Comparison of ENCODE assay signal across 35 cellular contexts in genomic region chr10:85668522-85668921, GRCh38.
"Had no signal": no experiment of that assay in that cellular context is flagged by ENCODE, and none has a peak within 500 bp of the region (broad histone marks: within the 10 kb centered on the region; RNA-seq: fewer than 3 reads in every experiment).

No MANE protein-coding gene starts in this region.

- H3K4me3 Mint-ChIP-seq: activated CD4-positive, alpha-beta memory T cell treated with anti-CD3 and anti-CD28 coated beads for 36 hours; activated CD4-positive, alpha-beta T cell treated with anti-CD3 and anti-CD28 coated beads for 36 hours; activated CD4-positive, alpha-beta T cell treated with anti-CD3 and anti-CD28 coated beads, Interleukin-2, amount 10 ng/mL, durations not matched to agents 24 days and 14 days; activated CD8-positive, alpha-beta memory T cell treated with anti-CD3 and anti-CD28 coated beads, Interleukin-2, amount 10 ng/mL, durations not matched to agents 7 days and 5 days; activated CD8-positive, alpha-beta T cell treated with anti-CD3 and anti-CD28 coated beads, Interleukin-2, amount 10 ng/mL, durations not matched to agents 7 days and 5 days; activated naive CD4-positive, alpha-beta T cell treated with anti-CD3 and anti-CD28 coated beads for 36 hours; activated naive CD4-positive, alpha-beta T cell treated with anti-CD3 and anti-CD28 coated beads, Interleukin-2, amount 50 U/mL, for 24 hours; activated naive CD8-positive, alpha-beta T cell treated with anti-CD3 and anti-CD28 coated beads for 36 hours; activated naive CD8-positive, alpha-beta T cell treated with anti-CD3 and anti-CD28 coated beads, Interleukin-2, amount 50 U/mL, for 24 hours; activated T-helper 1 cell treated with anti-CD3 and anti-CD28 coated beads, Interleukin-12 subunit alpha, Interleukin-12 subunit beta, Interleukin-2, Interleukin-4 antibody, amounts not matched to agents 30 ng/mL and 10 ng/mL and 1 ng/mL, durations not matched to agents 14 hours and 24 hours and 36 hours; dendritic cell treated with granulocyte-macrophage colony-stimulating factor and Interleukin-4, amounts not matched to agents 40 ng/mL and 50 ng/mL, for 4 days; effector memory CD8-positive, alpha-beta T cell; T-helper 17 cell had no signal

- H3K4me3 ChIP-seq: adrenal gland, body of pancreas, cardiac muscle cell, coronary artery, dorsolateral prefrontal cortex, esophagus squamous epithelium, gastroesophageal sphincter had no signal

- H3K4me1 Mint-ChIP-seq: activated CD4-positive, alpha-beta T cell treated with anti-CD3 and anti-CD28 coated beads, Interleukin-2, amount 10 ng/mL, durations not matched to agents 24 days and 14 days; activated naive CD4-positive, alpha-beta T cell treated with anti-CD3 and anti-CD28 coated beads, Interleukin-2, amount 50 U/mL, for 24 hours; activated naive CD8-positive, alpha-beta T cell treated with anti-CD3 and anti-CD28 coated beads for 36 hours; activated naive CD8-positive, alpha-beta T cell treated with anti-CD3 and anti-CD28 coated beads, Interleukin-2, amount 50 U/mL, for 24 hours had no signal

- H3K27me3 Mint-ChIP-seq: activated CD4-positive, alpha-beta memory T cell treated with anti-CD3 and anti-CD28 coated beads for 36 hours; activated CD4-positive, alpha-beta T cell treated with anti-CD3 and anti-CD28 coated beads for 36 hours; activated CD4-positive, alpha-beta T cell treated with anti-CD3 and anti-CD28 coated beads, Interleukin-2, amount 10 ng/mL, durations not matched to agents 24 days and 14 days; activated CD8-positive, alpha-beta memory T cell treated with anti-CD3 and anti-CD28 coated beads, Interleukin-2, amount 10 ng/mL, durations not matched to agents 7 days and 5 days; activated naive CD4-positive, alpha-beta T cell treated with anti-CD3 and anti-CD28 coated beads, Interleukin-2, amount 50 U/mL, for 24 hours; dendritic cell treated with granulocyte-macrophage colony-stimulating factor and Interleukin-4, amounts not matched to agents 40 ng/mL and 50 ng/mL, for 4 days; T-helper 17 cell had no signal

- FAIRE-seq: endometrium, endothelial cell of umbilical vein had no signal

- ATAC-seq: activated CD4-positive, alpha-beta T cell treated with anti-CD3 and anti-CD28 coated beads for 36 hours; activated CD8-positive, alpha-beta memory T cell treated with anti-CD3 and anti-CD28 coated beads, Interleukin-2, amount 10 ng/mL, durations not matched to agents 7 days and 5 days; activated CD8-positive, alpha-beta T cell treated with anti-CD3 and anti-CD28 coated beads, Interleukin-2, amount 10 ng/mL, durations not matched to agents 7 days and 5 days; activated naive CD8-positive, alpha-beta T cell treated with anti-CD3 and anti-CD28 coated beads, Interleukin-2, amount 50 U/mL, for 24 hours; body of pancreas; effector memory CD8-positive, alpha-beta T cell; gastroesophageal sphincter; T-helper 17 cell had no signal

- H3K36me3 ChIP-seq: adrenal gland, cardiac muscle cell, esophagus squamous epithelium, gastroesophageal sphincter had no signal

- H3K27me3 ChIP-seq: adrenal gland, body of pancreas, cardiac muscle cell, dorsolateral prefrontal cortex, esophagus squamous epithelium had no signal

- H3K9me3 Mint-ChIP-seq: activated naive CD4-positive, alpha-beta T cell treated with anti-CD3 and anti-CD28 coated beads, Interleukin-2, amount 50 U/mL, for 24 hours; activated T-helper 1 cell treated with anti-CD3 and anti-CD28 coated beads, Interleukin-12 subunit alpha, Interleukin-12 subunit beta, Interleukin-2, Interleukin-4 antibody, amounts not matched to agents 30 ng/mL and 10 ng/mL and 1 ng/mL, durations not matched to agents 14 hours and 24 hours and 36 hours had no signal

- H3K9me3 ChIP-seq: adrenal gland, body of pancreas had no signal

- H3K36me3 Mint-ChIP-seq: activated CD4-positive, alpha-beta memory T cell treated with anti-CD3 and anti-CD28 coated beads for 36 hours; activated CD8-positive, alpha-beta memory T cell treated with anti-CD3 and anti-CD28 coated beads, Interleukin-2, amount 10 ng/mL, durations not matched to agents 7 days and 5 days; activated naive CD8-positive, alpha-beta T cell treated with anti-CD3 and anti-CD28 coated beads for 36 hours had no signal

- H3K4me1 ChIP-seq: adrenal gland, esophagus squamous epithelium, gastroesophageal sphincter had no signal

- H3K27ac Mint-ChIP-seq: activated CD4-positive, alpha-beta memory T cell treated with anti-CD3 and anti-CD28 coated beads for 36 hours; activated CD4-positive, alpha-beta T cell treated with anti-CD3 and anti-CD28 coated beads for 36 hours; activated CD4-positive, alpha-beta T cell treated with anti-CD3 and anti-CD28 coated beads, Interleukin-2, amount 10 ng/mL, durations not matched to agents 24 days and 14 days; activated CD8-positive, alpha-beta memory T cell treated with anti-CD3 and anti-CD28 coated beads, Interleukin-2, amount 10 ng/mL, durations not matched to agents 7 days and 5 days; activated CD8-positive, alpha-beta T cell treated with anti-CD3 and anti-CD28 coated beads, Interleukin-2, amount 10 ng/mL, durations not matched to agents 7 days and 5 days; activated naive CD4-positive, alpha-beta T cell treated with anti-CD3 and anti-CD28 coated beads for 36 hours; activated naive CD4-positive, alpha-beta T cell treated with anti-CD3 and anti-CD28 coated beads, Interleukin-2, amount 50 U/mL, for 24 hours; activated naive CD8-positive, alpha-beta T cell treated with anti-CD3 and anti-CD28 coated beads for 36 hours; activated naive CD8-positive, alpha-beta T cell treated with anti-CD3 and anti-CD28 coated beads, Interleukin-2, amount 50 U/mL, for 24 hours; activated T-helper 1 cell treated with anti-CD3 and anti-CD28 coated beads, Interleukin-12 subunit alpha, Interleukin-12 subunit beta, Interleukin-2, Interleukin-4 antibody, amounts not matched to agents 30 ng/mL and 10 ng/mL and 1 ng/mL, durations not matched to agents 14 hours and 24 hours and 36 hours; activated T-helper 2 cell treated with anti-CD3 and anti-CD28 coated beads, Interferon-gamma antibody, Interleukin-2, Interleukin-4, amounts not matched to agents 10 μg/mL and 5 μg/mL and 100 μg/mL, durations not matched to agents 14 hours and 24 hours and 36 hours; dendritic cell treated with granulocyte-macrophage colony-stimulating factor and Interleukin-4, amounts not matched to agents 40 ng/mL and 50 ng/mL, for 4 days; effector memory CD8-positive, alpha-beta T cell had no signal

- DNase-seq: activated CD4-positive, alpha-beta memory T cell treated with anti-CD3 and anti-CD28 coated beads for 36 hours; activated CD4-positive, alpha-beta T cell treated with anti-CD3 and anti-CD28 coated beads for 36 hours; activated CD4-positive, alpha-beta T cell treated with anti-CD3 and anti-CD28 coated beads, Interleukin-2, amount 10 ng/mL, durations not matched to agents 24 days and 14 days; activated CD4-positive, CD25-positive, alpha-beta regulatory T cell; activated CD4-positive, CD25-positive, alpha-beta regulatory T cell treated with anti-CD3 and anti-CD28 coated beads, Interleukin-2, amount 50 U/mL, for 72 hours; activated CD8-positive, alpha-beta memory T cell treated with anti-CD3 and anti-CD28 coated beads, Interleukin-2, amount 10 ng/mL, durations not matched to agents 7 days and 5 days; activated CD8-positive, alpha-beta memory T cell treated with anti-CD3 and anti-CD28 coated beads, Interleukin-2, amount 50 U/mL, for 4 hours; activated CD8-positive, alpha-beta T cell treated with anti-CD3 and anti-CD28 coated beads, Interleukin-2, amount 10 ng/mL, durations not matched to agents 7 days and 5 days; activated effector memory CD4-positive, alpha-beta T cell treated with anti-CD3 and anti-CD28 coated beads, Interleukin-2, amount 50 U/mL, for 16 hours; activated naive CD4-positive, alpha-beta T cell treated with anti-CD3 and anti-CD28 coated beads for 36 hours; activated naive CD8-positive, alpha-beta T cell treated with anti-CD3 and anti-CD28 coated beads for 36 hours; activated naive CD8-positive, alpha-beta T cell treated with anti-CD3 and anti-CD28 coated beads, Interleukin-2, amount 50 U/mL, for 24 hours; activated T-cell treated with anti-CD3 and anti-CD28 coated beads, Interleukin-2, amount 50 U/mL, for 1 hour; activated T-cell treated with anti-CD3 and anti-CD28 coated beads, Interleukin-2, amount 50 U/mL, for 48 hours; adrenal gland; amygdala; aorta; central memory CD4-positive, alpha-beta T cell; dorsolateral prefrontal cortex; effector memory CD8-positive, alpha-beta T cell; esophagus squamous epithelium; foreskin melanocyte; T-helper 1 cell; T-helper 17 cell had no signal

- H3K27ac ChIP-seq: adrenal gland, body of pancreas, cardiac muscle cell, coronary artery, epithelial cell of prostate, esophagus squamous epithelium, gastroesophageal sphincter had no signal
